12 cellular contexts compared by ENCODE assay signal in genomic region chr1:205293350-205294074, GRCh38. TPM values are rescaled to one million over a fixed set of nuclear protein-coding genes. Genes with fewer than 3 reads are reported as not detected.
DNase-seq lines count a peak whose midpoint lies in the region; ATAC-seq, FAIRE-seq and TF ChIP-seq lines count a peak whose summit lies in the region.
"Had no signal": no experiment of that assay in that cellular context is flagged by ENCODE, and none has a peak within 500 bp of the region (broad histone marks: within the 10 kb centered on the region; RNA-seq: fewer than 3 reads in every experiment).

No MANE protein-coding gene starts in this region.

- no peak overlapping the region for H2AFZ ChIP-seq in keratinocyte (ENCODE audit: control insufficient read depth, low read length)

- H3K9me3 ChIP-seq in adrenal gland (replicated peaks in 1 of 3), result no peaks in the 10 kb centered on the region
- H3K9me3 ChIP-seq in keratinocyte (ENCODE audit: control insufficient read depth, low read depth, low read length), result no peaks in the 10 kb centered on the region
- H3K9me3 ChIP-seq: neutrophil had no signal

- no peaks in the 10 kb centered on the region for H3K9me1 ChIP-seq in keratinocyte (ENCODE audit: control insufficient read depth, extremely low read depth, insufficient read depth, low read length)

- H4K20me1 ChIP-seq in keratinocyte (ENCODE audit: control insufficient read depth, extremely low read depth, insufficient read depth, low read length), result no peaks in the 10 kb centered on the region

- no peak for TF ChIP-seq CTCF in adrenal gland (IDR thresholded peaks at IDR 0.05)
- no peak for TF ChIP-seq CTCF in keratinocyte (optimal IDR thresholded peaks at IDR 0.05 in 1 of 3, IDR thresholded peaks at IDR 0.05 in 1 of 3, conservative IDR thresholded peaks at IDR 0.05 in 1 of 3; ENCODE audit: extremely low read depth in 1 of 3, insufficient read depth in 2 of 3, low read length in 3 of 3)

- peak overlapping the region; percentile 77 for H3K4me2 ChIP-seq in keratinocyte (ENCODE audit: control insufficient read depth, extremely low read depth, insufficient read depth, low read depth, low read length)

- H3K4me1 ChIP-seq in adrenal gland (replicated peaks in 1 of 2) (peaks cover 12 to 17% of the 10 kb centered on the region in 2 donors), keratinocyte (ENCODE audit: control insufficient read depth, extremely low read depth, insufficient read depth, low read length) (peaks cover 50% of the 10 kb centered on the region)

- ATAC-seq in GM18909 (IDR thresholded peaks at IDR 0.05; ENCODE audit: poor library complexity, unreplicated experiment) (no peak), HG02678 (IDR thresholded peaks at IDR 0.05; ENCODE audit: unreplicated experiment) (no peak)

- H3K36me3 ChIP-seq in adrenal gland (replicated peaks in 1 of 2) (no peaks in the 10 kb centered on the region), keratinocyte (ENCODE audit: control insufficient read depth in 2 of 2, extremely low read depth in 1 of 2, insufficient read depth in 2 of 2, low read length in 2 of 2) (no peaks in the 10 kb centered on the region)
- H3K36me3 ChIP-seq: neutrophil had no signal

- WGBS in adrenal gland, 4 donors, result 95 to 97% (median 97%) methylated on average over 6 to 10 of the region's 10 CpGs

- no peaks in the 10 kb centered on the region for H3K79me2 ChIP-seq in keratinocyte (ENCODE audit: control insufficient read depth, insufficient read depth, low read length)

- H3K27ac ChIP-seq in adrenal gland (peak overlapping the region in 4 of 5 donors; percentile 23 to 75 (median 52)), keratinocyte (ENCODE audit: control insufficient read depth, insufficient read depth, low read length) (peak overlapping the region; percentile 93), skin epidermis (peak overlapping the region in 17 of 21 experiments; percentile 3 to 82 (median 57))
- H3K27ac ChIP-seq: neutrophil had no signal

- H3K4me3 ChIP-seq in adrenal gland (no peak overlapping the region), keratinocyte (ENCODE audit: control insufficient read depth in 2 of 3, extremely low read depth in 1 of 3, insufficient read depth in 2 of 3, low read depth in 1 of 3, low read length in 3 of 3) (peak overlapping the region in 1 of 3 experiments; percentile 15), skin epidermis (no peak overlapping the region)

- H3K9ac ChIP-seq in keratinocyte (ENCODE audit: control insufficient read depth, extremely low read depth, insufficient read depth, low read length), result peak overlapping the region; percentile 71

- H3K27me3 ChIP-seq in adrenal gland (no peaks in the 10 kb centered on the region), keratinocyte (ENCODE audit: control insufficient read depth, extremely low read depth, insufficient read depth, low read length) (no peaks in the 10 kb centered on the region)
- H3K27me3 ChIP-seq: neutrophil had no signal

- dilution Hi-C loops in keratinocyte (cut with MboI; ENCODE audit: extremely low pct_ligation_motif_present, low sequenced_read_pairs), result no loop called here

- intact Hi-C loops in adrenal gland (cut with DNase I), result no loop called here

- FAIRE-seq in HTR-8/SVneo (lab: Jason Lieb, UNC) (peak; percentile 16), keratinocyte (lab: Jason Lieb, UNC) (no peak)
- FAIRE-seq: frontal cortex had no signal

- DNase-seq in HTR-8/SVneo (ENCODE audit: insufficient read length, low spot score) (no peak), adrenal gland (no peak), keratinocyte (ENCODE audit: low read depth, low spot score) (no peak), GF-D8 (lab: John Stamatoyannopoulos, UW) (no peak), GM19240 (ENCODE audit: insufficient read length, low spot score) (no peak)
- DNase-seq: activated naive CD8-positive, alpha-beta T cell treated with anti-CD3 and anti-CD28 coated beads, Interleukin-2, amount 10 ng/mL, durations not matched to agents 7 days and 5 days; NCI-H1436 had no signal

- no peak for TF ChIP-seq POLR2A in adrenal gland (IDR thresholded peaks at IDR 0.05)

RNA-seq across cellular contexts. Expression of gene NUAK2, which starts 28.0 kb away (rescaled TPM):
- total RNA-seq in adrenal gland, result 1 to 10 TPM; 1.7 to 9.9 (median 7.2) TPM
- polyA plus RNA-seq in adrenal gland (1 to 10 TPM in 2 of 3 donors, under 1 TPM in 1; 0.95 to 1.9 (median 1.8) TPM), keratinocyte (2.8 to 5.9 TPM (median 3.9 TPM) in 3 replicates)
- 2.9 TPM for polyA plus RNA-seq in keratinocyte (2011; ENCODE audit: low read depth)
- polyA plus RNA-seq in keratinocyte (2011; cell fraction: cytosol; rRNA removed), result 3.0 TPM in 2 replicates
- 7.9 and 8.2 TPM in 2 replicates for polyA plus RNA-seq in keratinocyte (2011; cell fraction: nucleus; rRNA removed)
- polyA plus RNA-seq in keratinocyte (2012; ENCODE audit: low replicate concordance), result 5.4 and 7.6 TPM in 2 replicates
- polyA minus RNA-seq in keratinocyte, result 4.1 to 8.7 TPM (median 4.3 TPM) in 3 replicates
- 5.8 TPM for polyA minus RNA-seq in keratinocyte (2011; cell fraction: cytosol; rRNA and poly(A)+ RNA removed)
- 9.7 and 12.9 TPM in 2 replicates for polyA minus RNA-seq in keratinocyte (2011; cell fraction: nucleus; rRNA and poly(A)+ RNA removed)
